ENCODE assay signal across 8 cellular contexts in genomic region chr13:109610517-109610916, GRCh38.
DNase-seq lines count a peak whose midpoint lies in the region; ATAC-seq and TF ChIP-seq lines count a peak whose summit lies in the region.

No MANE protein-coding gene starts in this region.

- no peak overlapping the region for H3K9ac ChIP-seq in HCT116 (ENCODE audit: low read length)

- no peaks in the 10 kb centered on the region for H3K9me2 ChIP-seq in HCT116 (ENCODE audit: insufficient read depth)

- peak; percentile 94 for ATAC-seq in HCT116

- H3K4me3 ChIP-seq in BE2C (ENCODE audit: low read depth, low read length), result no peak overlapping the region
- H3K4me3 ChIP-seq in HCT116 (replicated peaks in 1 of 2; ENCODE audit: low read depth in 1 of 2, low read length in 2 of 2), result no peak overlapping the region

- CTCF ChIA-PET in HCT116 (lab: Charles Lee), result interaction anchor here (0.6 kb wide), 1 partner anchor 465 kb away, joined by 3 read pairs; no protein-coding TSS in a partner anchor

- no peaks in the 10 kb centered on the region for H4K20me1 ChIP-seq in HCT116 (ENCODE audit: insufficient read depth)

- no TSS peak for BruUV-seq in HCT116 (replicated peaks; lab: Mats Ljungman, UMichigan)

- H3K4me1 ChIP-seq in BE2C (no peaks in the 10 kb centered on the region), HCT116 (ENCODE audit: control insufficient read depth in 1 of 2, insufficient read depth in 2 of 2, low read length in 2 of 2) (no peaks in the 10 kb centered on the region)

- intact Hi-C loops in HCT116 (cut with micrococcal nuclease), result loop anchor here (2.0 kb wide), 1 partner anchor 498 kb away; no protein-coding TSS in a partner anchor

- RAD21 ChIA-PET in HCT116 (lab: Charles Lee; ENCODE audit: low non-redundant PET in 1 of 2, low total read pairs in 2 of 2, uncharacterized antibody in 2 of 2, unreplicated experiment in 2 of 2), result no interaction called here

- POLR2A ChIA-PET in HCT116 (lab: Charles Lee), result no interaction called here

- H3K36me3 ChIP-seq in BE2C (no peaks in the 10 kb centered on the region), HCT116 (ENCODE audit: control insufficient read depth in 1 of 2, insufficient read depth in 2 of 2, low read length in 2 of 2) (no peaks in the 10 kb centered on the region)

- TF ChIP-seq RAD21 in HCT116 (IDR thresholded peaks at IDR 0.05; ENCODE audit: low read depth), result peak; percentile 57

- no peaks in the 10 kb centered on the region for H3K79me2 ChIP-seq in HCT116 (ENCODE audit: insufficient read depth, low read length)

- in situ Hi-C loops in G401 (cut with HindIII; ENCODE audit: low sequenced_read_pairs), result no loop called here

- peak; percentile 61 for DNase-seq in BE2C
- peak; percentile 3 for DNase-seq in HCT116 (ENCODE audit: low read depth, low spot score)
- DNase-seq in erythroblast (lab: John Stamatoyannopoulos, UW), result peak; percentile 23 to 51
- peak; percentile 7 for DNase-seq in putamen (ENCODE audit: low spot score)
- no peak for DNase-seq in LoVo (ENCODE audit: low spot score)
- DNase-seq in G401 (ENCODE audit: low spot score), result no peak
- DNase-seq in middle frontal gyrus (ENCODE audit: extremely low spot score, low spot score), result no peak

- no peak for TF ChIP-seq POLR2A in HCT116 (IDR thresholded peaks at IDR 0.05; ENCODE audit: borderline replicate concordance, extremely low read depth, insufficient read depth, insufficient read length)
- no peak for TF ChIP-seq POLR2A in erythroblast (IDR thresholded peaks at IDR 0.05; ENCODE audit: low read length)

- H2AFZ ChIP-seq in HCT116 (ENCODE audit: low read depth, low read length, poor library complexity, severe bottlenecking), result no peak overlapping the region

- H3K27me3 ChIP-seq in BE2C, result no peaks in the 10 kb centered on the region
- H3K27me3 ChIP-seq in HCT116 (ENCODE audit: insufficient read depth, low read length), result no peaks in the 10 kb centered on the region

- no peak overlapping the region for H3K27ac ChIP-seq in HCT116 (ENCODE audit: low read depth, low read length)
- H3K27ac ChIP-seq in VCaP, result no peak overlapping the region

- TF ChIP-seq CTCF in BE2C (IDR thresholded peaks at IDR 0.05; ENCODE audit: low read depth, low read length), result peak; percentile 65
- TF ChIP-seq CTCF in HCT116 (IDR thresholded peaks at IDR 0.05 in 2 of 3, conservative IDR thresholded peaks at IDR 0.05 in 1 of 3; ENCODE audit: borderline replicate concordance in 1 of 3, insufficient read depth in 1 of 3, low read depth in 2 of 3, low read length in 2 of 3), result peak; percentile 37 to 50 (median 48); a peak in 5 of 6 replicates
- peak; percentile 62 for TF ChIP-seq CTCF in VCaP (conservative IDR thresholded peaks at IDR 0.05)

- H3K4me2 ChIP-seq in HCT116 (ENCODE audit: low read length), result no peak overlapping the region

- H3K9me3 ChIP-seq in BE2C, result no peaks in the 10 kb centered on the region
- no peaks in the 10 kb centered on the region for H3K9me3 ChIP-seq in HCT116 (ENCODE audit: control insufficient read depth in 1 of 2, insufficient read depth in 1 of 2, low read depth in 1 of 2, low read length in 2 of 2)

TF ChIP-seq in HCT116, 20 proteins besides CTCF, POLR2A, EP300 and RAD21:
- TF ChIP-seq POLR2AphosphoS5 (IDR thresholded peaks at IDR 0.05; ENCODE audit: low read depth, low read length) (no peak), SP1 (IDR thresholded peaks at IDR 0.05; ENCODE audit: low read depth) (no peak), ELF1 (IDR thresholded peaks at IDR 0.05; ENCODE audit: borderline replicate concordance, low read depth) (no peak), SIN3A (IDR thresholded peaks at IDR 0.05; ENCODE audit: low read depth) (no peak), CBX3 (IDR thresholded peaks at IDR 0.05; ENCODE audit: low read depth) (no peak), REST (IDR thresholded peaks at IDR 0.05; ENCODE audit: low read depth) (no peak), TCF7L2 (IDR thresholded peaks at IDR 0.05; ENCODE audit: borderline replicate concordance, extremely low read depth, insufficient read depth, insufficient read length) (no peak), ATF3 (IDR thresholded peaks at IDR 0.05) (no peak), CEBPB (IDR thresholded peaks at IDR 0.05; ENCODE audit: low read depth) (no peak), ZFX (IDR thresholded peaks at IDR 0.05) (no peak), FOSL1 (IDR thresholded peaks at IDR 0.05; ENCODE audit: low read depth) (no peak), JUND (IDR thresholded peaks at IDR 0.05) (no peak), EZH2phosphoT487 (IDR thresholded peaks at IDR 0.05; ENCODE audit: borderline replicate concordance) (no peak)

Comparison
In these comparisons a context has a peak if more than half of its experiments do, and no peak if none do; other contexts are left out.
1. DNase-seq: peak in BE2C (single experiment), HCT116 (single experiment), erythroblast (2 of 2) and putamen (single experiment); none in LoVo (single experiment), G401 (single experiment) and middle frontal gyrus (single experiment).
2. Peak in every context shown above with its lines, with median percentiles within 50 percentile points of each other: CTCF ChIP-seq.